1 cellular context compared by ENCODE assay signal in genomic region chr17:74454197-74455024, GRCh38.
TF ChIP-seq lines count a peak whose summit lies in the region.

No MANE protein-coding gene starts in this region.

TF ChIP-seq in HepG2, 621 proteins besides CTCF, POLR2A, EP300 and RAD21 (continued from another document and continues in another):
- peak; percentile 66; the same call in 1 of the 2 replicates for TF ChIP-seq ERF (CRISPR knock-in tag; IDR thresholded peaks at IDR 0.05)
- TF ChIP-seq ZFP1 (CRISPR knock-in tag; IDR thresholded peaks at IDR 0.05): no peak
- TF ChIP-seq ZBTB7B (CRISPR knock-in tag; IDR thresholded peaks at IDR 0.05): peak; percentile 82
- TF ChIP-seq ZNF12 (CRISPR knock-in tag; IDR thresholded peaks at IDR 0.05): 0 out of 2 replicates have a peak, but pooled peaks have one; percentile 48
- TF ChIP-seq SUZ12 (IDR thresholded peaks at IDR 0.05; ENCODE audit: low read depth, low read length): no peak
- TF ChIP-seq ZNF777 (CRISPR knock-in tag; IDR thresholded peaks at IDR 0.05): 0 out of 2 replicates have a peak, but pooled peaks have one; percentile 19
- TF ChIP-seq HNRNPUL1 (IDR thresholded peaks at IDR 0.05; ENCODE audit: low read depth, low read length): no peak
- TF ChIP-seq ZNF441 (CRISPR knock-in tag; IDR thresholded peaks at IDR 0.05; ENCODE audit: borderline replicate concordance): 0 out of 2 replicates have a peak, but pooled peaks have one; percentile 12
- peak; percentile 93 for TF ChIP-seq SAP130 (CRISPR knock-in tag; IDR thresholded peaks at IDR 0.05; ENCODE audit: low read depth)
- TF ChIP-seq SP5 (CRISPR knock-in tag; IDR thresholded peaks at IDR 0.05; ENCODE audit: borderline replicate concordance, low read depth): peak; percentile 96
- peak; percentile 30; the same call in 1 of the 2 replicates for TF ChIP-seq STAG1 (CRISPR knock-in tag; IDR thresholded peaks at IDR 0.05)
- TF ChIP-seq ARID5B (CRISPR knock-in tag; IDR thresholded peaks at IDR 0.05): peak; percentile 64
- 0 out of 2 replicates have a peak, but pooled peaks have one; percentile 44 for TF ChIP-seq MIXL1 (CRISPR knock-in tag; IDR thresholded peaks at IDR 0.05)
- no peak for TF ChIP-seq CSRNP2 (CRISPR knock-in tag; conservative IDR thresholded peaks at IDR 0.05; ENCODE audit: low read depth)
- TF ChIP-seq MED8 (CRISPR knock-in tag; IDR thresholded peaks at IDR 0.05; ENCODE audit: insufficient replicate concordance): peak; percentile 86
- no peak for TF ChIP-seq CREM (IDR thresholded peaks at IDR 0.05)
- TF ChIP-seq CREM (CRISPR knock-in tag; IDR thresholded peaks at IDR 0.05): no peak
- TF ChIP-seq ATF7 (IDR thresholded peaks at IDR 0.05): no peak
- TF ChIP-seq ATF7 (CRISPR knock-in tag; IDR thresholded peaks at IDR 0.05): no peak
- peak; percentile 88 for TF ChIP-seq ZNF687 (CRISPR knock-in tag; IDR thresholded peaks at IDR 0.05)
- TF ChIP-seq HMGA1 (CRISPR knock-in tag; conservative IDR thresholded peaks at IDR 0.05): no peak
- peak; percentile 51; the same call in 1 of the 2 replicates for TF ChIP-seq POLR2G (IDR thresholded peaks at IDR 0.05; ENCODE audit: low read depth, low read length)
- TF ChIP-seq ZBTB39 (CRISPR knock-in tag; IDR thresholded peaks at IDR 0.05): 0 out of 2 replicates have a peak, but pooled peaks have one; percentile 66
- no peak for TF ChIP-seq ZMYM2 (CRISPR knock-in tag; IDR thresholded peaks at IDR 0.05)
- TF ChIP-seq ZNF660 (CRISPR knock-in tag; IDR thresholded peaks at IDR 0.05; ENCODE audit: borderline replicate concordance, low read depth): no peak
- peak; percentile 57; the same call in 1 of the 2 replicates for TF ChIP-seq THAP7 (CRISPR knock-in tag; IDR thresholded peaks at IDR 0.05)
- TF ChIP-seq ZNF839 (CRISPR knock-in tag; IDR thresholded peaks at IDR 0.05; ENCODE audit: borderline replicate concordance): 0 out of 2 replicates have a peak, but pooled peaks have one; percentile 31
- peak; percentile 46; the same call in 1 of the 2 replicates for TF ChIP-seq ZSCAN25 (CRISPR knock-in tag; IDR thresholded peaks at IDR 0.05)
- TF ChIP-seq ZEB1 (IDR thresholded peaks at IDR 0.05; ENCODE audit: insufficient replicate concordance, low read depth): no peak
- TF ChIP-seq LCORL (IDR thresholded peaks at IDR 0.05): no peak
- TF ChIP-seq LCORL (CRISPR knock-in tag; IDR thresholded peaks at IDR 0.05): peak; percentile 71
- peak; percentile 96 for TF ChIP-seq TFAP4 (IDR thresholded peaks at IDR 0.05; ENCODE audit: borderline replicate concordance, low read depth)
- TF ChIP-seq CBX5 (CRISPR knock-in tag; IDR thresholded peaks at IDR 0.05; ENCODE audit: borderline replicate concordance): peak; percentile 23
- 0 out of 2 replicates have a peak, but pooled peaks have one; percentile 5 for TF ChIP-seq ETV6 (CRISPR knock-in tag; conservative IDR thresholded peaks at IDR 0.05)
- TF ChIP-seq POLR2AphosphoS2 (IDR thresholded peaks at IDR 0.05; ENCODE audit: low read depth, low read length): no peak
- no peak; the same call in none of the 2 replicates for TF ChIP-seq MAX (IDR thresholded peaks at IDR 0.05)
- peak in 1 of 2 experiments; percentile 48; a peak in 2 of 4 replicates for TF ChIP-seq HMGXB4 (CRISPR knock-in tag; IDR thresholded peaks at IDR 0.05; ENCODE audit: borderline replicate concordance in 1 of 2, low read depth in 1 of 2)
- peak; percentile 9; the same call in 1 of the 2 replicates for TF ChIP-seq SIX1 (CRISPR knock-in tag; IDR thresholded peaks at IDR 0.05; ENCODE audit: borderline replicate concordance)
- no peak for TF ChIP-seq ZNF530 (CRISPR knock-in tag; IDR thresholded peaks at IDR 0.05; ENCODE audit: low read depth)
- 0 out of 2 replicates have a peak, but pooled peaks have one; percentile 17 for TF ChIP-seq ZNF816 (CRISPR knock-in tag; IDR thresholded peaks at IDR 0.05; ENCODE audit: borderline replicate concordance)
- TF ChIP-seq KDM5B (CRISPR knock-in tag; IDR thresholded peaks at IDR 0.05; ENCODE audit: borderline replicate concordance): peak; percentile 62
- no peak for TF ChIP-seq ZBTB2 (CRISPR knock-in tag; IDR thresholded peaks at IDR 0.05; ENCODE audit: low read depth)
- peak; percentile 42; the same call in 1 of the 2 replicates for TF ChIP-seq ZNF510 (CRISPR knock-in tag; IDR thresholded peaks at IDR 0.05; ENCODE audit: low read depth)
- TF ChIP-seq ZNF83 (CRISPR knock-in tag; IDR thresholded peaks at IDR 0.05; ENCODE audit: borderline replicate concordance): no peak
- TF ChIP-seq MTERF4 (CRISPR knock-in tag; IDR thresholded peaks at IDR 0.05): peak; percentile 72; the same call in 1 of the 2 replicates
